In the genomic region with DNA sequence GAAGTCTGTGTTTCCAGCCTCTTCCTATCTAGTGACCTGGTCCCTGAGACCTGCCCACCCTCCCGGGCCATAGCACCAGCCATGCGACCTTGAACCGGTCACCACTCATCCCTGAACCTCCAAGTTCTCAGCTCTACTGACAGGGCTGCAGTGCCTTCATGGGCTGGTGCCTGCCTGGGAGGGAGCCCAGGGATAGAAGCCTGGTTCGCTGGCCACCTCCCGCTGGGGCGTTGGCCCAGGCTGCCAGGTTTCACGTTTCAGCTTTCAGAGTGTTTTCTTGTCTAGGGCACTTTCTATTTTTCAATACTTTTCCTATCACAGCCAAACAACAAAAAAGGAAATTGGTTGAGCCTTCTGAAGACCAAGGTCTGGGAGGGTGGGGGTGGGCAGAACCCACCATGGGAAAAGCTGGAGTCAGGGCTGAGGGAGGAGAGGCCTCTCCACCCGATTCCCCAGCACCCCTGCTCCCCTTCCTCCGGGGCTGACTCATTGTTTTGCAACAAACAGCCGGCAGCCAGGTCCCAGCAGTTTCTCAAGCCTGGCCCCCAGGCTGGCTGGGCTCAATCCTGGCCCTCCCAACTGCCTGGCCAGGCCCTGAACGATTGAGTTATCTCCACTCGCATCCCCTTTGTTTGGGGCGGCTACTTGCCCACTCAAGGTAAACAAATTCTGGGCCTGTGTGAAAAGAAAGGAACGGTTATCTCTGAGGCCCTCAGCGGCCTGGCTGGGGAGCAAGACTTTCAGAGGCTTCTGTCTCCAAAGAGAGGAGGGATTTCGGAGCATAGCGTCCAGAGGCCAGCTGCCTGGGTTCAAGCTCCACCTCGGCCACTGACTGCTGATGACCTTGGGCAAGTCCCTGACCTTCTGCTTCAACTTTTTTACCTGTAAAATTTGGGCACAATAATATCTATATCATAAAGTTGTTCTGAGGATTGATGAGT, we compare ENCODE assay signal across 1 cellular context.
A peak's percentile ranks its signal among the peaks of the same experiment; 100 is the strongest.
TF ChIP-seq lines count a peak whose summit lies in the region.

No MANE protein-coding gene starts in this region.

TF ChIP-seq in A549, 52 proteins besides CTCF, POLR2A, EP300 and RAD21 (continued from another document):
- TF ChIP-seq, protein P1, sequence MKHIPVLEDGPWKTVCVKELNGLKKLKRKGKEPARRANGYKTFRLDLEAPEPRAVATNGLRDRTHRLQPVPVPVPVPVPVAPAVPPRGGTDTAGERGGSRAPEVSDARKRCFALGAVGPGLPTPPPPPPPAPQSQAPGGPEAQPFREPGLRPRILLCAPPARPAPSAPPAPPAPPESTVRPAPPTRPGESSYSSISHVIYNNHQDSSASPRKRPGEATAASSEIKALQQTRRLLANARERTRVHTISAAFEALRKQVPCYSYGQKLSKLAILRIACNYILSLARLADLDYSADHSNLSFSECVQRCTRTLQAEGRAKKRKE (CRISPR knock-in tag; IDR thresholded peaks at IDR 0.05; ENCODE audit: low read depth), result no peak
- TF ChIP-seq CHD4 (IDR thresholded peaks at IDR 0.05; ENCODE audit: borderline replicate concordance), result no peak
- TF ChIP-seq, protein P2, sequence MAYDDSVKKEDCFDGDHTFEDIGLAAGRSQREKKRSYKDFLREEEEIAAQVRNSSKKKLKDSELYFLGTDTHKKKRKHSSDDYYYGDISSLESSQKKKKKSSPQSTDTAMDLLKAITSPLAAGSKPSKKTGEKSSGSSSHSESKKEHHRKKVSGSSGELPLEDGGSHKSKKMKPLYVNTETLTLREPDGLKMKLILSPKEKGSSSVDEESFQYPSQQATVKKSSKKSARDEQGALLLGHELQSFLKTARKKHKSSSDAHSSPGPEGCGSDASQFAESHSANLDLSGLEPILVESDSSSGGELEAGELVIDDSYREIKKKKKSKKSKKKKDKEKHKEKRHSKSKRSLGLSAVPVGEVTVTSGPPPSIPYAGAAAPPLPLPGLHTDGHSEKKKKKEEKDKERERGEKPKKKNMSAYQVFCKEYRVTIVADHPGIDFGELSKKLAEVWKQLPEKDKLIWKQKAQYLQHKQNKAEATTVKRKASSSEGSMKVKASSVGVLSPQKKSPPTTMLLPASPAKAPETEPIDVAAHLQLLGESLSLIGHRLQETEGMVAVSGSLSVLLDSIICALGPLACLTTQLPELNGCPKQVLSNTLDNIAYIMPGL (CRISPR knock-in tag; IDR thresholded peaks at IDR 0.05; ENCODE audit: borderline replicate concordance), result no peak
- no peak for TF ChIP-seq KDM1A (IDR thresholded peaks at IDR 0.05; ENCODE audit: low read depth)
- no peak for TF ChIP-seq ZNF302 (CRISPR knock-in tag; IDR thresholded peaks at IDR 0.05)
- no peak for TF ChIP-seq RARB (CRISPR knock-in tag; IDR thresholded peaks at IDR 0.05)
- TF ChIP-seq ESRRA (IDR thresholded peaks at IDR 0.05; ENCODE audit: borderline replicate concordance, low read length), result peak; percentile 40; the same call in 1 of the 2 replicates
- TF ChIP-seq POLR2AphosphoS2 (conservative IDR thresholded peaks at IDR 0.05; ENCODE audit: low read length), result no peak
- peak; percentile 84 to 95 for TF ChIP-seq CEBPB (IDR thresholded peaks at IDR 0.05)
- TF ChIP-seq JUN (IDR thresholded peaks at IDR 0.05), result peak in 1 of 2 experiments; percentile 73; a peak in 1 of 5 replicates
- no peak for TF ChIP-seq ZFP36 (IDR thresholded peaks at IDR 0.05; ENCODE audit: borderline replicate concordance, partially characterized antibody)
- no peak for TF ChIP-seq MAZ (IDR thresholded peaks at IDR 0.05; ENCODE audit: borderline replicate concordance, low read depth, low read length)
- peak; percentile 32 for TF ChIP-seq MAFK (IDR thresholded peaks at IDR 0.05; ENCODE audit: partially characterized antibody)
- no peak for TF ChIP-seq MYC (IDR thresholded peaks at IDR 0.05; ENCODE audit: borderline replicate concordance, low read length)
- TF ChIP-seq GATA3 (IDR thresholded peaks at IDR 0.05; ENCODE audit: borderline replicate concordance), result peak; percentile 52; the same call in 1 of the 2 replicates
- TF ChIP-seq, protein P3, sequence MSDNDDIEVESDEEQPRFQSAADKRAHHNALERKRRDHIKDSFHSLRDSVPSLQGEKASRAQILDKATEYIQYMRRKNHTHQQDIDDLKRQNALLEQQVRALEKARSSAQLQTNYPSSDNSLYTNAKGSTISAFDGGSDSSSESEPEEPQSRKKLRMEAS (IDR thresholded peaks at IDR 0.05), result peak; percentile 69
- no peak for TF ChIP-seq SREBF2 (IDR thresholded peaks at IDR 0.05)
- TF ChIP-seq FOSL2 (IDR thresholded peaks at IDR 0.05), result peak; percentile 68
- TF ChIP-seq FOSL2 (CRISPR knock-in tag; IDR thresholded peaks at IDR 0.05), result peak; percentile 95
- no peak for TF ChIP-seq HOXA7 (CRISPR knock-in tag; IDR thresholded peaks at IDR 0.05)
- TF ChIP-seq, protein P4, sequence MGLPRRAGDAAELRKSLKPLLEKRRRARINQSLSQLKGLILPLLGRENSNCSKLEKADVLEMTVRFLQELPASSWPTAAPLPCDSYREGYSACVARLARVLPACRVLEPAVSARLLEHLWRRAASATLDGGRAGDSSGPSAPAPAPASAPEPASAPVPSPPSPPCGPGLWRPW (IDR thresholded peaks at IDR 0.05), result no peak
- TF ChIP-seq NPAS2 (CRISPR knock-in tag; IDR thresholded peaks at IDR 0.05; ENCODE audit: borderline replicate concordance), result no peak
- TF ChIP-seq ZC3H11A (IDR thresholded peaks at IDR 0.05), result no peak
- no peak for TF ChIP-seq NFE2L2 (conservative IDR thresholded peaks at IDR 0.05; ENCODE audit: low read length)
- TF ChIP-seq ZSCAN20 (CRISPR knock-in tag; IDR thresholded peaks at IDR 0.05), result no peak
- peak; percentile 48; the same call in 1 of the 2 replicates for TF ChIP-seq JUNB (IDR thresholded peaks at IDR 0.05)
- TF ChIP-seq PHF8 (IDR thresholded peaks at IDR 0.05; ENCODE audit: borderline replicate concordance, low read depth), result 0 out of 2 replicates have a peak, but pooled peaks have one; percentile 16
- TF ChIP-seq, protein P5, sequence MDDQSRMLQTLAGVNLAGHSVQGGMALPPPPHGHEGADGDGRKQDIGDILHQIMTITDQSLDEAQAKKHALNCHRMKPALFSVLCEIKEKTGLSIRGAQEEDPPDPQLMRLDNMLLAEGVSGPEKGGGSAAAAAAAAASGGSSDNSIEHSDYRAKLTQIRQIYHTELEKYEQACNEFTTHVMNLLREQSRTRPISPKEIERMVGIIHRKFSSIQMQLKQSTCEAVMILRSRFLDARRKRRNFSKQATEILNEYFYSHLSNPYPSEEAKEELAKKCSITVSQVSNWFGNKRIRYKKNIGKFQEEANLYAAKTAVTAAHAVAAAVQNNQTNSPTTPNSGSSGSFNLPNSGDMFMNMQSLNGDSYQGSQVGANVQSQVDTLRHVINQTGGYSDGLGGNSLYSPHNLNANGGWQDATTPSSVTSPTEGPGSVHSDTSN (IDR thresholded peaks at IDR 0.05), result 0 out of 2 replicates have a peak, but pooled peaks have one; percentile 44
- TF ChIP-seq, protein P6, sequence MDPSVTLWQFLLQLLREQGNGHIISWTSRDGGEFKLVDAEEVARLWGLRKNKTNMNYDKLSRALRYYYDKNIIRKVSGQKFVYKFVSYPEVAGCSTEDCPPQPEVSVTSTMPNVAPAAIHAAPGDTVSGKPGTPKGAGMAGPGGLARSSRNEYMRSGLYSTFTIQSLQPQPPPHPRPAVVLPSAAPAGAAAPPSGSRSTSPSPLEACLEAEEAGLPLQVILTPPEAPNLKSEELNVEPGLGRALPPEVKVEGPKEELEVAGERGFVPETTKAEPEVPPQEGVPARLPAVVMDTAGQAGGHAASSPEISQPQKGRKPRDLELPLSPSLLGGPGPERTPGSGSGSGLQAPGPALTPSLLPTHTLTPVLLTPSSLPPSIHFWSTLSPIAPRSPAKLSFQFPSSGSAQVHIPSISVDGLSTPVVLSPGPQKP (IDR thresholded peaks at IDR 0.05; ENCODE audit: low read depth, low read length), result no peak
- TF ChIP-seq HEYL (CRISPR knock-in tag; IDR thresholded peaks at IDR 0.05), result no peak
- TF ChIP-seq NR3C1 (IDR thresholded peaks at IDR 0.05), result no peak
- TF ChIP-seq EHMT2 (IDR thresholded peaks at IDR 0.05; ENCODE audit: low read depth), result no peak
- TF ChIP-seq CBX2 (IDR thresholded peaks at IDR 0.05; ENCODE audit: borderline replicate concordance, low read depth), result no peak
- TF ChIP-seq KDM5A (IDR thresholded peaks at IDR 0.05), result no peak
- TF ChIP-seq CHD2 (IDR thresholded peaks at IDR 0.05; ENCODE audit: low read length, partially characterized antibody), result no peak
- TF ChIP-seq SMC3 (IDR thresholded peaks at IDR 0.05), result peak; percentile 38; the same call in 2 of the 3 replicates
- no peak for TF ChIP-seq RCOR1 (IDR thresholded peaks at IDR 0.05; ENCODE audit: low read depth, low read length)
- TF ChIP-seq, protein P7, sequence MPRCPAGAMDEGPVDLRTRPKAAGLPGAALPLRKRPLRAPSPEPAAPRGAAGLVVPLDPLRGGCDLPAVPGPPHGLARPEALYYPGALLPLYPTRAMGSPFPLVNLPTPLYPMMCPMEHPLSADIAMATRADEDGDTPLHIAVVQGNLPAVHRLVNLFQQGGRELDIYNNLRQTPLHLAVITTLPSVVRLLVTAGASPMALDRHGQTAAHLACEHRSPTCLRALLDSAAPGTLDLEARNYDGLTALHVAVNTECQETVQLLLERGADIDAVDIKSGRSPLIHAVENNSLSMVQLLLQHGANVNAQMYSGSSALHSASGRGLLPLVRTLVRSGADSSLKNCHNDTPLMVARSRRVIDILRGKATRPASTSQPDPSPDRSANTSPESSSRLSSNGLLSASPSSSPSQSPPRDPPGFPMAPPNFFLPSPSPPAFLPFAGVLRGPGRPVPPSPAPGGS (IDR thresholded peaks at IDR 0.05), result no peak
- TF ChIP-seq HDAC2 (IDR thresholded peaks at IDR 0.05), result no peak
- TF ChIP-seq FOSB (CRISPR knock-in tag; IDR thresholded peaks at IDR 0.05), result no peak
- TF ChIP-seq FOXS1 (CRISPR knock-in tag; IDR thresholded peaks at IDR 0.05), result no peak
- TF ChIP-seq HOXB5 (CRISPR knock-in tag; IDR thresholded peaks at IDR 0.05), result 0 out of 2 replicates have a peak, but pooled peaks have one; percentile 61
- peak; percentile 63; the same call in 1 of the 2 replicates for TF ChIP-seq HOXB13 (CRISPR knock-in tag; IDR thresholded peaks at IDR 0.05; ENCODE audit: low read depth)
TF ChIP-seq in A549: peak in this region for 13.
